Comparison of ENCODE assay signal across 10 cellular contexts in the genomic region with DNA sequence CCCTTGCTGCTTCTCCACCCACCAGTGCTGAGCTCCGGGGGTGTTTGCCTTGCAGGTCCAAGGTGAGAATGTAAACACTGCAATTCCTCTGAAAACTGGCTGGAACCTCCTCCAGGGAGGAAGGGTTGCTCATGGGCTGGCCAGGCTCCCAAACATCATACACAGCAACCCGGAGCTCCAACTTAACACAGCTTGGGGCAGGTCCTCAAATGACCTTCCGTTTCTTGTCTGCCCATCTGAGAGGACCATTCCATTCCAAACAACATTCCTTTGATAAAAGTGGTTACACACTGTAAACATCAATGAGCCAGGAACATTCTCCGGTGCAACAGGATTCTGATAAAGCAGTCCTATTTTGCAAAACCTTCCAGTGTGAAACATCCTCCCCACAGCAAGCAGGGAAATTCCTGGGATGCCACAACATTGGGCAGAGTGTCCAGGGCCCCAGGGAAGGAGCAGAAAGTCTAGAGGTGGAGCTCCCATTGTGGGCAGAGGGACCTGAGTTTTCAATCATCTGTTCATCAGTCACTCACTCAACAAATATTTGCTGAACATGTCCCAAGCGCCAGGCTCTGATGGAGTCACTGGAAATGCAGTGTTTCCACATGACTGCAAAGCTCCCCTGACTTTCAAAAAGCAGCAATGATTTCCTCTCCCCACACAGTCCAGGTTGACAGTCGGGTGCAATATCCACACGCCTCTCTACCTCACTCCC. TPM values are rescaled to one million over a fixed set of nuclear protein-coding genes. Genes with fewer than 3 reads are reported as not detected.
DNase-seq lines count a peak whose midpoint lies in the region; ATAC-seq and TF ChIP-seq lines count a peak whose summit lies in the region.
"Had no signal": no experiment of that assay in that cellular context is flagged by ENCODE, and none has a peak within 500 bp of the region (broad histone marks: within the 10 kb centered on the region; RNA-seq: fewer than 3 reads in every experiment).

No MANE protein-coding gene starts in this region.

- no peaks in the 10 kb centered on the region for H3K9me3 ChIP-seq in esophagus squamous epithelium

- H3K27ac ChIP-seq in esophagus squamous epithelium = peak overlapping the region in 2 of 4 donors; percentile 2 to 78

- WGBS in esophagus squamous epithelium, 2 donors = 19 to 24% methylated on average over 6 to 7 of the region's 7 CpGs

- peak; percentile 69 for ATAC-seq in Right ventricle myocardium inferior
- ATAC-seq in left lobe of liver = peak; percentile 72

- DNase-seq in Right ventricle myocardium inferior (ENCODE audit: missing footprints) (no peak), cardiac septum (ENCODE audit: low spot score) (no peak), cardiac fibroblast (ENCODE audit: low read depth in 2 of 2) (peak; percentile 89 to 97), left lobe of liver (ENCODE audit: low spot score) (no peak), superior temporal gyrus (ENCODE audit: extremely low spot score) (no peak), esophagus squamous epithelium (lab: John Stamatoyannopoulos, UW) (no peak), cerebellar cortex (ENCODE audit: low spot score) (no peak), mesenteric fat pad (ENCODE audit: low spot score) (no peak)
- DNase-seq: foreskin melanocyte had no signal

- no peak for TF ChIP-seq POLR2A in esophagus squamous epithelium (IDR thresholded peaks at IDR 0.05)

- H3K36me3 ChIP-seq in esophagus squamous epithelium = no peaks in the 10 kb centered on the region

- H3K27me3 ChIP-seq in esophagus squamous epithelium = no peaks in the 10 kb centered on the region

- peaks cover 9 to 29% (median 25%) of the 10 kb centered on the region in 3 donors for H3K4me1 ChIP-seq in esophagus squamous epithelium

- TF ChIP-seq CTCF in cardiac fibroblast (IDR thresholded peaks at IDR 0.05; ENCODE audit: low read depth, low read length) (no peak), esophagus squamous epithelium (IDR thresholded peaks at IDR 0.05) (no peak)

- H3K4me3 ChIP-seq in cardiac fibroblast (replicated peaks in 1 of 2; ENCODE audit: low read depth in 2 of 2, low read length in 2 of 2) (no peak overlapping the region), esophagus squamous epithelium (no peak overlapping the region)
- H3K4me3 ChIP-seq: skin epidermis had no signal

- intact Hi-C loops in Right ventricle myocardium inferior (cut with DNase I) = loop anchor here (2.0 to 5.0 kb wide), 2 partner anchors 54 to 78 kb away; no protein-coding TSS in a partner anchor
- intact Hi-C loops in cardiac septum (cut with DNase I) = no loop called here
- intact Hi-C loops in esophagus squamous epithelium (cut with DNase I) = no loop called here

RNA-seq across cellular contexts. Expression of a gene that starts 7.3 kb away (rescaled TPM):
- total RNA-seq in Right ventricle myocardium inferior = 95.0 TPM
- 151 TPM for total RNA-seq in cardiac septum
- 5.4 TPM for total RNA-seq in left lobe of liver
- 10 to 100 TPM; 13.3 to 37.2 (median 22.5) TPM for total RNA-seq in esophagus squamous epithelium
- total RNA-seq in mesenteric fat pad = 102 TPM

Comparison
In these comparisons a context has a peak if more than half of its experiments do, and no peak if none do; other contexts are left out.
1. DNase-seq: peak in cardiac fibroblast (2 of 2); none in Right ventricle myocardium inferior (single experiment), cardiac septum (single experiment), left lobe of liver (single experiment), superior temporal gyrus (single experiment), esophagus squamous epithelium (single experiment), cerebellar cortex (single experiment) and mesenteric fat pad (single experiment).